28 cellular contexts compared by ENCODE assay signal in genomic region chr5:149791881-149792280, GRCh38.
DNase-seq lines count a peak whose midpoint lies in the region; ATAC-seq, FAIRE-seq and TF ChIP-seq lines count a peak whose summit lies in the region.
"Had no signal": no experiment of that assay in that cellular context is flagged by ENCODE, and none has a peak within 500 bp of the region (broad histone marks: within the 10 kb centered on the region; RNA-seq: fewer than 3 reads in every experiment).

No MANE protein-coding gene starts in this region.

- WGBS in small intestine, 3 donors: 67 to 84% (median 69%) methylated on average over 4 of the region's 4 CpGs

- POLR2A ChIA-PET in HEK293 (lab: Yijun Ruan, JAX): no interaction called here

- peaks cover 5% of the 10 kb centered on the region for H3K27me3 Mint-ChIP-seq in endothelial cell (ENCODE audit: unreplicated experiment)
- H3K27me3 Mint-ChIP-seq: activated CD4-positive, alpha-beta memory T cell treated with anti-CD3 and anti-CD28 coated beads for 36 hours; activated naive CD8-positive, alpha-beta T cell treated with anti-CD3 and anti-CD28 coated beads, Interleukin-2, amount 50 U/mL, for 24 hours; central memory CD8-positive, alpha-beta T cell; naive B cell had no signal

- no peaks in the 10 kb centered on the region for H3K9me3 ChIP-seq in HEK293 (ENCODE audit: control insufficient read depth, insufficient read depth, low read depth, low read length)
- no peaks in the 10 kb centered on the region for H3K9me3 ChIP-seq in mucosa of descending colon
- no peaks in the 10 kb centered on the region for H3K9me3 ChIP-seq in small intestine (ENCODE audit: control insufficient read depth, low read depth)

- TF ChIP-seq CTCF in HEK293 (tag by site-specific recombination; IDR thresholded peaks at IDR 0.05) (no peak), endothelial cell (IDR thresholded peaks at IDR 0.05; ENCODE audit: unreplicated experiment) (no peak), mucosa of descending colon (IDR thresholded peaks at IDR 0.05) (no peak)

- no peaks in the 10 kb centered on the region for H3K27me3 ChIP-seq in small intestine (ENCODE audit: control insufficient read depth in 2 of 2, insufficient read depth in 2 of 2, low read length in 2 of 2)

- peak; percentile 81 for ATAC-seq in mucosa of descending colon
- ATAC-seq: stimulated activated effector memory CD8-positive, alpha-beta T cell treated with anti-CD3 and anti-CD28 coated beads, Interleukin-12 subunit alpha, Interleukin-12 subunit beta, amount 100 ng/mL, for 72 hours had no signal

- DNase-seq in endothelial cell (ENCODE audit: low spot score) (no peak), mucosa of descending colon (peak; percentile 17 to 76 (median 51)), small intestine (peak; percentile 52), foreskin melanocyte (no peak), AG08395 (ENCODE audit: low spot score) (no peak), A172 (ENCODE audit: low spot score) (no peak), SKM-1 treated with dmso at 0.1 percent for 144 hours (lab: John Stamatoyannopoulos, UW; ENCODE audit: unreplicated experiment) (no peak)
- DNase-seq: ACHN; activated CD4-positive, alpha-beta memory T cell treated with anti-CD3 and anti-CD28 coated beads for 36 hours; activated CD4-positive, alpha-beta T cell treated with anti-CD3 and anti-CD28 coated beads for 1 hour; activated naive CD4-positive, alpha-beta T cell; activated naive CD8-positive, alpha-beta T cell treated with anti-CD3 and anti-CD28 coated beads, Interleukin-2, amount 50 U/mL, for 24 hours; EL; hypothalamus; mesenchymal stem cell; naive B cell; NCI-H1930; NCI-H524 treated with DMSO at 0.1 percent for 48 hours; NK-92 treated with Interleukin-12 subunit alpha and Interleukin-12 subunit beta, amount 100 ng/mL, for 24 hours; PC-9; SHP77 treated with DMSO at 0.1 percent for 48 hours; stimulated activated CD4-positive, alpha-beta T cell treated with anti-CD3 and anti-CD28 coated beads, Interleukin-15, amount 100 ng/mL, for 24 hours had no signal

- H3K4me1 ChIP-seq in HEK293 (ENCODE audit: control insufficient read depth, insufficient read depth, low read length) (peaks cover 6% of the 10 kb centered on the region; the same call in 1 of the 2 replicates), mucosa of descending colon (ENCODE audit: low read depth) (peaks cover 57% of the 10 kb centered on the region), small intestine (ENCODE audit: control insufficient read depth in 2 of 2, insufficient read depth in 1 of 2, low read depth in 1 of 2, low read length in 1 of 2) (peaks cover 0 to 3% of the 10 kb centered on the region in 2 donors)

- H3K36me3 ChIP-seq in HEK293 (ENCODE audit: control insufficient read depth in 2 of 2, insufficient read depth in 1 of 2, low read length in 2 of 2) (no peaks in the 10 kb centered on the region), mucosa of descending colon (ENCODE audit: low read depth) (no peaks in the 10 kb centered on the region), small intestine (ENCODE audit: control insufficient read depth in 2 of 2, insufficient read depth in 2 of 2, low read length in 2 of 2) (peaks cover 0 to 2% of the 10 kb centered on the region in 2 donors)

- H3K27ac ChIP-seq in HEK293 (ENCODE audit: extremely low read depth, low read depth, low read length) (no peak overlapping the region), small intestine (ENCODE audit: low read depth in 1 of 2, low read length in 1 of 2) (no peak overlapping the region)
- H3K27ac ChIP-seq: PC-9 had no signal

- no peaks in the 10 kb centered on the region for H3K9me3 Mint-ChIP-seq in endothelial cell (ENCODE audit: unreplicated experiment)
- H3K9me3 Mint-ChIP-seq: activated naive CD8-positive, alpha-beta T cell treated with anti-CD3 and anti-CD28 coated beads, Interleukin-2, amount 50 U/mL, for 24 hours; central memory CD8-positive, alpha-beta T cell; stimulated activated effector memory CD8-positive, alpha-beta T cell treated with anti-CD3 and anti-CD28 coated beads, Interleukin-12 subunit alpha, Interleukin-12 subunit beta, amount 100 ng/mL, for 72 hours had no signal

- peaks cover 6% of the 10 kb centered on the region for H3K4me1 Mint-ChIP-seq in endothelial cell (ENCODE audit: unreplicated experiment)
- H3K4me1 Mint-ChIP-seq: central memory CD8-positive, alpha-beta T cell had no signal

- no peak overlapping the region for H3K4me3 ChIP-seq in HEK293 (ENCODE audit: low read depth, low read length)
- no peak overlapping the region for H3K4me3 ChIP-seq in mucosa of descending colon
- H3K4me3 ChIP-seq in small intestine (ENCODE audit: low read depth in 1 of 2, low read length in 2 of 2): no peak overlapping the region
- H3K4me3 ChIP-seq: PC-9 had no signal

- intact Hi-C loops in mucosa of descending colon (cut with DNase I, micrococcal nuclease): no loop called here

- CTCF ChIA-PET in HEK293 (lab: Yijun Ruan, JAX): interaction anchor here (1.0 to 1.3 kb wide), 2 partner anchors 17 to 173 kb away, joined by 3 to 4 read pairs; no protein-coding TSS in a partner anchor

- peak overlapping the region; percentile 17 for H3K27ac Mint-ChIP-seq in endothelial cell (ENCODE audit: unreplicated experiment)
- H3K27ac Mint-ChIP-seq: activated CD4-positive, alpha-beta memory T cell treated with anti-CD3 and anti-CD28 coated beads for 36 hours; activated naive CD8-positive, alpha-beta T cell treated with anti-CD3 and anti-CD28 coated beads, Interleukin-2, amount 50 U/mL, for 24 hours; stimulated activated effector memory CD8-positive, alpha-beta T cell treated with anti-CD3 and anti-CD28 coated beads, Interleukin-12 subunit alpha, Interleukin-12 subunit beta, amount 100 ng/mL, for 72 hours had no signal

- peak overlapping the region; percentile 31 for H3K4me3 Mint-ChIP-seq in endothelial cell (ENCODE audit: unreplicated experiment)
- H3K4me3 Mint-ChIP-seq: activated CD4-positive, alpha-beta memory T cell treated with anti-CD3 and anti-CD28 coated beads for 36 hours; activated naive CD8-positive, alpha-beta T cell treated with anti-CD3 and anti-CD28 coated beads, Interleukin-2, amount 50 U/mL, for 24 hours; central memory CD8-positive, alpha-beta T cell; naive B cell; stimulated activated effector memory CD8-positive, alpha-beta T cell treated with anti-CD3 and anti-CD28 coated beads, Interleukin-12 subunit alpha, Interleukin-12 subunit beta, amount 100 ng/mL, for 72 hours had no signal

- no peak for FAIRE-seq in small intestine (lab: Jason Lieb, UNC)
- FAIRE-seq: frontal cortex, H54, urothelium cell line had no signal

- H3K36me3 Mint-ChIP-seq in endothelial cell (ENCODE audit: low read depth, unreplicated experiment): no peaks in the 10 kb centered on the region
- H3K36me3 Mint-ChIP-seq: activated CD4-positive, alpha-beta memory T cell treated with anti-CD3 and anti-CD28 coated beads for 36 hours; naive B cell; stimulated activated effector memory CD8-positive, alpha-beta T cell treated with anti-CD3 and anti-CD28 coated beads, Interleukin-12 subunit alpha, Interleukin-12 subunit beta, amount 100 ng/mL, for 72 hours had no signal

TF ChIP-seq in HEK293, 187 proteins besides CTCF, POLR2A, EP300 and RAD21:
- TF ChIP-seq ELK4 (IDR thresholded peaks at IDR 0.05; ENCODE audit: borderline replicate concordance, low read depth, low read length): no peak
- TF ChIP-seq ZNF133 (tag by site-specific recombination; IDR thresholded peaks at IDR 0.05): no peak
- 0 out of 2 replicates have a peak, but pooled peaks have one; percentile 33 for TF ChIP-seq ZIC2 (tag by site-specific recombination; IDR thresholded peaks at IDR 0.05)
- no peak for TF ChIP-seq ZNF610 (tag by site-specific recombination; IDR thresholded peaks at IDR 0.05; ENCODE audit: borderline replicate concordance)
- TF ChIP-seq PRDM1 (tag by site-specific recombination; IDR thresholded peaks at IDR 0.05): no peak
- TF ChIP-seq ZNF112 (tag by site-specific recombination; IDR thresholded peaks at IDR 0.05): no peak

Comparison
In these comparisons a context has a peak if more than half of its experiments do, and no peak if none do; other contexts are left out.
1. DNase-seq: peak in mucosa of descending colon (3 of 3) and small intestine (single experiment); none in endothelial cell (single experiment), foreskin melanocyte (single experiment), AG08395 (single experiment), A172 (single experiment) and SKM-1 treated with dmso at 0.1 percent for 144 hours (single experiment).